In the genomic region with DNA sequence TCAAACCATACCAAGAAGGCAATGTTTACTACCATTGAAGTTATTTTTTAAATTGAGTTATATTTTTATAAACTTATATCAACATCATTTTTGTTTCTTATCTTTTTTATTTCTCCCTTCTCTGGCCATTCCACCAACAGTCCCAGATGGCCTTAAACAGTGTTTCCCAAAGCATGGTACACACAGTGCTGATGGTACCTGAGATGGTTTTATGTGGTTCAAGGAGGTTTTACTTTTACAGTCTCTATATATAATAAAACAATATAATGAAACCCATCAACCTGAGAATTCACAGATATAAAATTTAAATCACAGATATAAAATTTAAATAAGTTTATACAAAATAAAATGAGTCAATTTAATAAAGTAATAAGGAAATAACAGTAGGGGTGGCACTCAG, we compare ENCODE assay signal across 28 cellular contexts.
"Had no signal": no experiment of that assay in that cellular context is flagged by ENCODE, and none has a peak within 500 bp of the region (broad histone marks: within the 10 kb centered on the region; RNA-seq: fewer than 3 reads in every experiment).

No MANE protein-coding gene starts in this region.

- H3K27ac Mint-ChIP-seq: dendritic cell treated with granulocyte-macrophage colony-stimulating factor and Interleukin-4, amounts not matched to agents 40 ng/mL and 50 ng/mL, for 4 days; effector memory CD8-positive, alpha-beta T cell; endodermal cell had no signal

- ATAC-seq: effector memory CD8-positive, alpha-beta T cell; esophagus mucosa; foreskin keratinocyte; gastroesophageal sphincter; heart left ventricle; heart right ventricle had no signal

- H3K4me1 Mint-ChIP-seq: endodermal cell had no signal

- H3K4me3 Mint-ChIP-seq: dendritic cell treated with granulocyte-macrophage colony-stimulating factor and Interleukin-4, amounts not matched to agents 40 ng/mL and 50 ng/mL, for 4 days; effector memory CD8-positive, alpha-beta T cell; endodermal cell had no signal

- H3K9me3 Mint-ChIP-seq: dendritic cell treated with granulocyte-macrophage colony-stimulating factor and Interleukin-4, amounts not matched to agents 40 ng/mL and 50 ng/mL, for 4 days; effector memory CD8-positive, alpha-beta T cell; endodermal cell had no signal

- H3K36me3 ChIP-seq: colonic mucosa, esophagus muscularis mucosa, esophagus squamous epithelium, gastrocnemius medialis, gastroesophageal sphincter, heart left ventricle, heart right ventricle had no signal

- H3K4me1 ChIP-seq: colonic mucosa, esophagus muscularis mucosa, esophagus squamous epithelium, foreskin keratinocyte, gastroesophageal sphincter, heart left ventricle, heart right ventricle had no signal

- H3K27ac ChIP-seq: colonic mucosa, coronary artery, dorsolateral prefrontal cortex, epithelial cell of prostate, esophagus muscularis mucosa, esophagus squamous epithelium, foreskin keratinocyte, gastroesophageal sphincter, heart left ventricle, heart right ventricle had no signal

- FAIRE-seq: endometrium, endothelial cell of umbilical vein, frontal cortex had no signal

- H3K9me3 ChIP-seq: colonic mucosa, esophagus muscularis mucosa, esophagus squamous epithelium, gastrocnemius medialis, gastroesophageal sphincter had no signal

- H3K27me3 Mint-ChIP-seq: dendritic cell treated with granulocyte-macrophage colony-stimulating factor and Interleukin-4, amounts not matched to agents 40 ng/mL and 50 ng/mL, for 4 days had no signal

- DNase-seq: colonic mucosa; cortex of kidney; dermis blood vessel endothelial cell; dorsolateral prefrontal cortex; effector CD4-positive, alpha-beta T cell; effector CD8-positive, alpha-beta T cell; effector memory CD4-positive, alpha-beta T cell; effector memory CD8-positive, alpha-beta T cell; endodermal cell; erythroblast; esophagus squamous epithelium; foreskin fibroblast; foreskin keratinocyte; foreskin melanocyte; gastrocnemius medialis; glutamatergic neuron; head of caudate nucleus; heart left ventricle; heart right ventricle had no signal

- H3K27me3 ChIP-seq: colonic mucosa, dorsolateral prefrontal cortex, esophagus muscularis mucosa, esophagus squamous epithelium, foreskin keratinocyte, gastrocnemius medialis, gastroesophageal sphincter, heart left ventricle, heart right ventricle had no signal

- H3K4me3 ChIP-seq: colonic mucosa, coronary artery, dorsolateral prefrontal cortex, esophagus muscularis mucosa, esophagus squamous epithelium, gastrocnemius medialis, gastroesophageal sphincter, heart left ventricle, heart right ventricle had no signal
